In genomic region chr9:36970007-36970888, GRCh38 we compare ENCODE assay signal across 13 cellular contexts.
A peak's percentile ranks its signal among the peaks of the same experiment; 100 is the strongest.
DNase-seq lines count a peak whose midpoint lies in the region; ATAC-seq lines count a peak whose summit lies in the region.
"Had no signal": no experiment of that assay in that cellular context is flagged by ENCODE, and none has a peak within 500 bp of the region (broad histone marks: within the 10 kb centered on the region; RNA-seq: fewer than 3 reads in every experiment).

No MANE protein-coding gene starts in this region.

- H3K18ac ChIP-seq in mesendoderm (ENCODE audit: low read length) = no peak overlapping the region

- H4K8ac ChIP-seq in mesendoderm (ENCODE audit: low read depth, low read length) = no peak overlapping the region

- H3K4me3 ChIP-seq in mesendoderm (ENCODE audit: low read length) = no peak overlapping the region
- H3K4me3 ChIP-seq: coronary artery, lung, skin epidermis had no signal

- no peaks in the 10 kb centered on the region for H3K79me2 ChIP-seq in mesendoderm (ENCODE audit: control insufficient read depth, insufficient read depth, low read length)

- DNase-seq in ELR (ENCODE audit: low read depth) = peak; percentile 51
- DNase-seq in M059J (ENCODE audit: low read depth) = peak; percentile 47
- DNase-seq in activated T-helper 1 cell treated with anti-CD3 and anti-CD28 coated beads, Interleukin-12 subunit alpha, Interleukin-12 subunit beta, Interleukin-2, Interleukin-4 antibody, amounts not matched to agents 30 ng/mL and 10 ng/mL and 1 ng/mL, durations not matched to agents 14 hours and 24 hours and 36 hours (ENCODE audit: low spot score) = no peak
- no peak for DNase-seq in naive B cell
- no peak for DNase-seq in NCI-H82 (lab: John Stamatoyannopoulos, UW)
- DNase-seq in mesendoderm = no peak
- DNase-seq: activated T-cell treated with anti-CD3 and anti-CD28 coated beads for 4 hours, NCI-H1436 treated with DMSO at 0.1 percent for 48 hours had no signal

- no peak overlapping the region for H3K4ac ChIP-seq in mesendoderm (ENCODE audit: low read depth, low read length)

- H3K27me3 Mint-ChIP-seq in activated T-helper 1 cell treated with anti-CD3 and anti-CD28 coated beads, Interleukin-12 subunit alpha, Interleukin-12 subunit beta, Interleukin-2, Interleukin-4 antibody, amounts not matched to agents 30 ng/mL and 10 ng/mL and 1 ng/mL, durations not matched to agents 14 hours and 24 hours and 36 hours (ENCODE audit: insufficient read depth) = peaks cover 5% of the 10 kb centered on the region
- H3K27me3 Mint-ChIP-seq in naive B cell = no peaks in the 10 kb centered on the region

- peak overlapping the region; percentile 53 for H3K27ac Mint-ChIP-seq in activated T-helper 1 cell treated with anti-CD3 and anti-CD28 coated beads, Interleukin-12 subunit alpha, Interleukin-12 subunit beta, Interleukin-2, Interleukin-4 antibody, amounts not matched to agents 30 ng/mL and 10 ng/mL and 1 ng/mL, durations not matched to agents 14 hours and 24 hours and 36 hours
- peak overlapping the region in 5 of 6 donors; percentile 88 to 97 (median 91) for H3K27ac Mint-ChIP-seq in naive B cell

- no peak for ATAC-seq in naive B cell (ENCODE audit: low read depth in 2 of 2)
- no peak for ATAC-seq in GM19467 (IDR thresholded peaks at IDR 0.05; ENCODE audit: unreplicated experiment)

- H4K5ac ChIP-seq in mesendoderm (ENCODE audit: low read length) = no peak overlapping the region

- no peak overlapping the region for H2BK5ac ChIP-seq in mesendoderm (ENCODE audit: low read length)

- no peak overlapping the region for H3K9ac ChIP-seq in mesendoderm (ENCODE audit: low read length)

- no peaks in the 10 kb centered on the region for H3K36me3 Mint-ChIP-seq in activated T-helper 1 cell treated with anti-CD3 and anti-CD28 coated beads, Interleukin-12 subunit alpha, Interleukin-12 subunit beta, Interleukin-2, Interleukin-4 antibody, amounts not matched to agents 30 ng/mL and 10 ng/mL and 1 ng/mL, durations not matched to agents 14 hours and 24 hours and 36 hours (ENCODE audit: low read depth)
- H3K36me3 Mint-ChIP-seq in naive B cell = peaks cover 0 to 13% of the 10 kb centered on the region in 2 donors

- H2AK5ac ChIP-seq in mesendoderm (ENCODE audit: low read length) = no peak overlapping the region

- intact Hi-C loops in activated T-helper 1 cell treated with anti-CD3 and anti-CD28 coated beads, Interleukin-12 subunit alpha, Interleukin-12 subunit beta, Interleukin-2, Interleukin-4 antibody, amounts not matched to agents 30 ng/mL and 10 ng/mL and 1 ng/mL, durations not matched to agents 14 hours and 24 hours and 36 hours (cut with micrococcal nuclease) = no loop called here

- no peak overlapping the region for H2BK15ac ChIP-seq in mesendoderm (replicated peaks; ENCODE audit: low read depth)

- no peak overlapping the region for H3K27ac ChIP-seq in mesendoderm (ENCODE audit: low read depth, low read length)
- H3K27ac ChIP-seq: coronary artery, neutrophil, skin epidermis had no signal

- H3K4me2 ChIP-seq in mesendoderm (ENCODE audit: low read length) = no peak overlapping the region

- H3K9me3 Mint-ChIP-seq in activated T-helper 1 cell treated with anti-CD3 and anti-CD28 coated beads, Interleukin-12 subunit alpha, Interleukin-12 subunit beta, Interleukin-2, Interleukin-4 antibody, amounts not matched to agents 30 ng/mL and 10 ng/mL and 1 ng/mL, durations not matched to agents 14 hours and 24 hours and 36 hours = no peaks in the 10 kb centered on the region
- no peaks in the 10 kb centered on the region for H3K9me3 Mint-ChIP-seq in naive B cell

- H3K23ac ChIP-seq in mesendoderm (ENCODE audit: low read length) = no peak overlapping the region

- H2BK120ac ChIP-seq in mesendoderm (ENCODE audit: low read depth, low read length) = no peak overlapping the region

- H3K4me1 ChIP-seq in mesendoderm (ENCODE audit: control insufficient read depth, low read depth, low read length) = no peaks in the 10 kb centered on the region

- H3K4me1 Mint-ChIP-seq in activated T-helper 1 cell treated with anti-CD3 and anti-CD28 coated beads, Interleukin-12 subunit alpha, Interleukin-12 subunit beta, Interleukin-2, Interleukin-4 antibody, amounts not matched to agents 30 ng/mL and 10 ng/mL and 1 ng/mL, durations not matched to agents 14 hours and 24 hours and 36 hours (ENCODE audit: low read depth) = no peaks in the 10 kb centered on the region
- H3K4me1 Mint-ChIP-seq in naive B cell = peaks cover 52 to 84% (median 74%) of the 10 kb centered on the region in 3 donors

- no peaks in the 10 kb centered on the region for H3K27me3 ChIP-seq in mesendoderm (ENCODE audit: insufficient read depth, low read length, poor library complexity)
- H3K27me3 ChIP-seq: neutrophil had no signal

- no peak overlapping the region for H3K56ac ChIP-seq in mesendoderm (ENCODE audit: low read length)

- no peaks in the 10 kb centered on the region for H3K79me1 ChIP-seq in mesendoderm (ENCODE audit: low read length)

- no peak overlapping the region for H3K4me3 Mint-ChIP-seq in activated T-helper 1 cell treated with anti-CD3 and anti-CD28 coated beads, Interleukin-12 subunit alpha, Interleukin-12 subunit beta, Interleukin-2, Interleukin-4 antibody, amounts not matched to agents 30 ng/mL and 10 ng/mL and 1 ng/mL, durations not matched to agents 14 hours and 24 hours and 36 hours
- peak overlapping the region in 4 of 8 donors; percentile 40 to 77 (median 48) for H3K4me3 Mint-ChIP-seq in naive B cell

- WGBS in mesendoderm (ENCODE audit: extremely low coverage, insufficient coverage, low lambda C conversion rate) = no CpG with 5 or more reads among the region's 9 CpGs

- H3K36me3 ChIP-seq in mesendoderm (ENCODE audit: control insufficient read depth, insufficient read depth, low read length) = no peaks in the 10 kb centered on the region
- H3K36me3 ChIP-seq: neutrophil had no signal

Comparison
In these comparisons a context has a peak if more than half of its experiments do, and no peak if none do; other contexts are left out.
1. DNase-seq: peak in ELR (single experiment) and M059J (single experiment); none in activated T-helper 1 cell treated with anti-CD3 and anti-CD28 coated beads, Interleukin-12 subunit alpha, Interleukin-12 subunit beta, Interleukin-2, Interleukin-4 antibody, amounts not matched to agents 30 ng/mL and 10 ng/mL and 1 ng/mL, durations not matched to agents 14 hours and 24 hours and 36 hours (single experiment), naive B cell (single experiment), NCI-H82 (single experiment) and mesendoderm (single experiment).